Comparison of ENCODE assay signal across 1 cellular context in genomic region chr1:12081648-12082396, GRCh38.
TF ChIP-seq lines count a peak whose summit lies in the region.

No MANE protein-coding gene starts in this region.

TF ChIP-seq in K562, 482 proteins besides CTCF, POLR2A, EP300 and RAD21 (continued from another document and continues in another):
- TF ChIP-seq ZNF609 (CRISPR knock-in tag; IDR thresholded peaks at IDR 0.05; ENCODE audit: borderline replicate concordance) (no peak), ZBTB1 (CRISPR knock-in tag; IDR thresholded peaks at IDR 0.05; ENCODE audit: borderline replicate concordance, low read depth) (no peak), RBFOX2 (IDR thresholded peaks at IDR 0.05; ENCODE audit: low read depth, low read length) (peak; percentile 61), NCOA4 (IDR thresholded peaks at IDR 0.05; ENCODE audit: partially characterized antibody) (no peak), ZNF408 (CRISPR knock-in tag; IDR thresholded peaks at IDR 0.05; ENCODE audit: low read depth) (no peak), PTBP1 (IDR thresholded peaks at IDR 0.05; ENCODE audit: low read depth, low read length) (no peak), KDM4B (IDR thresholded peaks at IDR 0.05; ENCODE audit: borderline replicate concordance in 2 of 2, low read depth in 1 of 2) (no peak), ZNF445 (CRISPR knock-in tag; IDR thresholded peaks at IDR 0.05; ENCODE audit: low read depth) (no peak), ZNF436 (CRISPR knock-in tag; IDR thresholded peaks at IDR 0.05) (no peak), SETDB1 (IDR thresholded peaks at IDR 0.05; ENCODE audit: low read length) (no peak), ILF3 (IDR thresholded peaks at IDR 0.05; ENCODE audit: borderline replicate concordance) (no peak), SMAD4 (CRISPR knock-in tag; conservative IDR thresholded peaks at IDR 0.05) (peak; percentile 52; the same call in 1 of the 2 replicates), HNRNPL (IDR thresholded peaks at IDR 0.05; ENCODE audit: low read depth, low read length) (no peak), ZMIZ1 (IDR thresholded peaks at IDR 0.05; ENCODE audit: low read depth in 2 of 2, low read length in 2 of 2) (no peak), ZNF224 (CRISPR knock-in tag; IDR thresholded peaks at IDR 0.05) (no peak), ETV1 (tag; conservative IDR thresholded peaks at IDR 0.05; ENCODE audit: low read depth) (peak; percentile 88), XRCC3 (IDR thresholded peaks at IDR 0.05) (no peak), UBTF (IDR thresholded peaks at IDR 0.05; ENCODE audit: borderline replicate concordance in 1 of 2, low read depth in 2 of 2, low read length in 2 of 2) (no peak), RUNX1 (IDR thresholded peaks at IDR 0.05; ENCODE audit: low read depth) (no peak), CEBPG (CRISPR knock-in tag; IDR thresholded peaks at IDR 0.05) (peak; percentile 98), CEBPG (tag; conservative IDR thresholded peaks at IDR 0.05 in 1 of 2, IDR thresholded peaks at IDR 0.05 in 1 of 2) (peak; percentile 68 to 87), SRSF9 (IDR thresholded peaks at IDR 0.05; ENCODE audit: borderline replicate concordance, low read depth, low read length) (no peak), RBBP5 (IDR thresholded peaks at IDR 0.05; ENCODE audit: borderline replicate concordance, insufficient read depth, low read length, poor library complexity, severe bottlenecking) (no peak), MEIS2 (IDR thresholded peaks at IDR 0.05; ENCODE audit: partially characterized antibody) (no peak), ZNF121 (CRISPR knock-in tag; conservative IDR thresholded peaks at IDR 0.05) (no peak), ASH1L (IDR thresholded peaks at IDR 0.05; ENCODE audit: borderline replicate concordance, low read depth, partially characterized antibody) (peak; percentile 77), FOXO4 (CRISPR knock-in tag; IDR thresholded peaks at IDR 0.05) (no peak), ZNF644 (tag; IDR thresholded peaks at IDR 0.05; ENCODE audit: low read depth) (peak; percentile 67; the same call in 1 of the 2 replicates), BHLHE40 (IDR thresholded peaks at IDR 0.05; ENCODE audit: low read length) (no peak), HCFC1 (IDR thresholded peaks at IDR 0.05; ENCODE audit: low read depth, low read length) (peak; percentile 71), ZZZ3 (IDR thresholded peaks at IDR 0.05) (no peak), FOXA3 (CRISPR knock-in tag; conservative IDR thresholded peaks at IDR 0.05 in 1 of 2, IDR thresholded peaks at IDR 0.05 in 1 of 2) (no peak), NFXL1 (CRISPR knock-in tag; IDR thresholded peaks at IDR 0.05) (no peak), DEAF1 (CRISPR knock-in tag; IDR thresholded peaks at IDR 0.05) (no peak), JUND (IDR thresholded peaks at IDR 0.05; ENCODE audit: borderline replicate concordance, low read depth, low read length) (peak; percentile 19; the same call in 1 of the 2 replicates), JUND (tag; IDR thresholded peaks at IDR 0.05; ENCODE audit: borderline replicate concordance, low read depth, low read length) (no peak), ZNF699 (CRISPR knock-in tag; IDR thresholded peaks at IDR 0.05; ENCODE audit: insufficient replicate concordance) (no peak), MYNN (IDR thresholded peaks at IDR 0.05) (no peak), MYNN (CRISPR knock-in tag; IDR thresholded peaks at IDR 0.05) (no peak), ZNF639 (CRISPR knock-in tag; conservative IDR thresholded peaks at IDR 0.05 in 1 of 2, IDR thresholded peaks at IDR 0.05 in 1 of 2) (0 out of 4 replicates have a peak, but pooled peaks of 1 of the 2 experiments have one; percentile 64), HDAC8 (tag; IDR thresholded peaks at IDR 0.05) (no peak), LARP7 (IDR thresholded peaks at IDR 0.05) (no peak), RBM15 (IDR thresholded peaks at IDR 0.05; ENCODE audit: insufficient read depth, low read length) (no peak), FOS (IDR thresholded peaks at IDR 0.05; ENCODE audit: extremely low read depth, insufficient read length) (no peak), EHMT2 (IDR thresholded peaks at IDR 0.05) (peak; percentile 95), C11orf30 (IDR thresholded peaks at IDR 0.05; ENCODE audit: low read depth) (no peak), COPS2 (conservative IDR thresholded peaks at IDR 0.05) (no peak), ZNF75A (CRISPR knock-in tag; IDR thresholded peaks at IDR 0.05) (no peak), CBFA2T3 (IDR thresholded peaks at IDR 0.05) (no peak), TFAM (CRISPR knock-in tag; conservative IDR thresholded peaks at IDR 0.05) (no peak), HDAC6 (IDR thresholded peaks at IDR 0.05; ENCODE audit: low read depth, low read length) (no peak), PATZ1 (CRISPR knock-in tag; IDR thresholded peaks at IDR 0.05; ENCODE audit: borderline replicate concordance) (no peak), GATAD2B (IDR thresholded peaks at IDR 0.05; ENCODE audit: borderline replicate concordance) (no peak)
